In the genomic region with DNA sequence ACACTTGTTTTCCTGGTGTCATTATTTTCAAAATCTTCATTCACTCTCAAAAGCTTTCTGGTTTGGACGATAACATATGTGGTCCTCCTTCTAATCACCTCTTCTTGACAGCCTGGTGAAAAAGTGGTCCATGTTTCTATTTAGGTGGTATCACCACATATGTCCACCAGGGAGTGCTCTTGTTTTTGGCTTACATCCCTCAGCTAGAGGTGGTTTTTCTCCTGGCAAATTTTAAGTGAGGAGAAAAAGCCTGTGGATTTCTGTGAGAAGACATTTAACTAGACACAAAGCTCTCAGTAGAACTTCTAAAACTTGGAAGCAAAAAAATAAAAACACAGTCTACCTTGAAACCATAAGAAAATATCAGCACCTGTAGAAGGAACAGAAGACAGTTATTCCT, we compare ENCODE assay signal across 8 cellular contexts. TPM values are rescaled to one million over a fixed set of nuclear protein-coding genes. Genes with fewer than 3 reads are reported as not detected.
DNase-seq lines count a peak whose midpoint lies in the region; ATAC-seq and TF ChIP-seq lines count a peak whose summit lies in the region.

No MANE protein-coding gene starts in this region.

- no peak for ATAC-seq in HG03439 (IDR thresholded peaks at IDR 0.05; ENCODE audit: unreplicated experiment)

- H3K27me3 Mint-ChIP-seq in endothelial cell (ENCODE audit: unreplicated experiment) (no peaks in the 10 kb centered on the region), progenitor cell of endocrine pancreas (no peaks in the 10 kb centered on the region), immature natural killer cell (ENCODE audit: low read depth in 3 of 3) (peaks cover 0 to 2% (median 0%) of the 10 kb centered on the region in 3 donors)

- H3K4me3 Mint-ChIP-seq in endothelial cell (ENCODE audit: unreplicated experiment) (no peak overlapping the region), progenitor cell of endocrine pancreas (ENCODE audit: low read depth) (no peak overlapping the region), immature natural killer cell (no peak overlapping the region)

- no peak overlapping the region for H3K27ac Mint-ChIP-seq in endothelial cell (ENCODE audit: unreplicated experiment)
- H3K27ac Mint-ChIP-seq in progenitor cell of endocrine pancreas = no peak overlapping the region
- H3K27ac Mint-ChIP-seq in immature natural killer cell = no peak overlapping the region

- TF ChIP-seq CTCF in AG09309 (IDR thresholded peaks at IDR 0.05; ENCODE audit: control insufficient read depth, insufficient read depth, low read depth, low read length, missing control alignments) (peak; percentile 51), GM20000 (IDR thresholded peaks at IDR 0.05; ENCODE audit: extremely low read depth, missing control alignments) (peak; percentile 1), endothelial cell (IDR thresholded peaks at IDR 0.05; ENCODE audit: unreplicated experiment) (peak; percentile 61), progenitor cell of endocrine pancreas (IDR thresholded peaks at IDR 0.05; ENCODE audit: unreplicated experiment) (peak; percentile 64)

- H3K9me3 Mint-ChIP-seq in endothelial cell (ENCODE audit: unreplicated experiment) = peaks cover 4% of the 10 kb centered on the region
- H3K9me3 Mint-ChIP-seq in progenitor cell of endocrine pancreas (ENCODE audit: low read depth) = peaks cover 13% of the 10 kb centered on the region
- no peaks in the 10 kb centered on the region for H3K9me3 Mint-ChIP-seq in immature natural killer cell

- no peak overlapping the region for H3K4me3 ChIP-seq in AG09309 (ENCODE audit: control insufficient read depth, low read depth, low read length)

- H3K36me3 Mint-ChIP-seq in endothelial cell (ENCODE audit: low read depth, unreplicated experiment) = no peaks in the 10 kb centered on the region
- no peaks in the 10 kb centered on the region for H3K36me3 Mint-ChIP-seq in progenitor cell of endocrine pancreas (ENCODE audit: insufficient read depth)
- no peaks in the 10 kb centered on the region for H3K36me3 Mint-ChIP-seq in immature natural killer cell

- H3K4me1 Mint-ChIP-seq in endothelial cell (ENCODE audit: unreplicated experiment) (no peaks in the 10 kb centered on the region), progenitor cell of endocrine pancreas (ENCODE audit: low read depth) (no peaks in the 10 kb centered on the region), immature natural killer cell (no peaks in the 10 kb centered on the region)

- DNase-seq in AG09309 (ENCODE audit: low read depth) (peak; percentile 16), GM20000 (ENCODE audit: low spot score) (peak; percentile 6), NCI-H460 (ENCODE audit: extremely low read depth, low read depth) (peak; percentile 13), endothelial cell (ENCODE audit: low spot score) (peak; percentile 11), progenitor cell of endocrine pancreas (ENCODE audit: low spot score, unreplicated experiment) (no peak), GDM1 (lab: John Stamatoyannopoulos, UW) (no peak), immature natural killer cell (no peak)

RNA-seq across cellular contexts. Expression of a gene that starts 58.0 kb away (rescaled TPM):
- 0.15 and 0.32 TPM in 2 replicates for total RNA-seq in NCI-H460 (2014; rRNA removed; shearing (Covaris generic))
- 0.01 TPM in 2 replicates for polyA plus RNA-seq in NCI-H460 (2014; cell fraction: nucleus; rRNA removed)
- 0.03 TPM for total RNA-seq in endothelial cell (ENCODE audit: unreplicated experiment)
- 0.09 and 0.10 TPM in 2 replicates for total RNA-seq in progenitor cell of endocrine pancreas
- not detected for polyA plus RNA-seq in immature natural killer cell

Comparison
In these comparisons a context has a peak if more than half of its experiments do, and no peak if none do; other contexts are left out.
1. DNase-seq: peak in AG09309 (single experiment), GM20000 (single experiment), NCI-H460 (single experiment) and endothelial cell (single experiment); none in progenitor cell of endocrine pancreas (single experiment), GDM1 (single experiment) and immature natural killer cell (0 of 3).
2. CTCF ChIP-seq: peak in every context shown above with its lines; median percentile 64 in progenitor cell of endocrine pancreas; 61 in endothelial cell; 51 in AG09309; 1 in GM20000.